Comparison of ENCODE assay signal across 11 cellular contexts in the genomic region with DNA sequence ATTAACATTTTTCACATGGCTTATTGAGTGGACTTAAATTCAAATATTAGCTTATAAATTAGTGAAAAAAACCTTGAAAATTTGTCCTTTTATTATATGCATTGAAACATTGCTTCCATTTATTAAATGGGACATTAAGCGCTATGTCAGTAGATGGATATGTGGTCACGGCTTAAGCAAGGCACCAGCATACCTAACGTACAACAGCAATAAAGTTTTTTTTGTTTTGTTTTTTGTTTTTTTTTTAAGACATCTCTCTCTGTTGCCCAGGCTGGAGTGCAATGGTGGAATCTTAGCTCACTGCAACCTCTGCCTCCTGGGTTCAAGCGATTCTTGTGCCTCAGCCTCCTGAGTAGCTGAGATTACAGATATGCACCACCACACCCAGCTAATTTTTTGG.
"Had no signal": no experiment of that assay in that cellular context is flagged by ENCODE, and none has a peak within 500 bp of the region (broad histone marks: within the 10 kb centered on the region; RNA-seq: fewer than 3 reads in every experiment).

No MANE protein-coding gene starts in this region.

- ATAC-seq: GM23338, HCT116 had no signal

- H3K9me3 ChIP-seq: HAP-1 had no signal

- H3K4me3 ChIP-seq: GM23248, GM23338, HAP-1 had no signal

- H3K4me2 ChIP-seq: GM23338 had no signal

- H2AFZ ChIP-seq: GM23248, GM23338 had no signal

- H3K27ac ChIP-seq: GM23248 had no signal

- DNase-seq: GM23248, GOT3, H7, H9, HCEC 1CT, HFFc6 had no signal

- FAIRE-seq: H1, H54 had no signal

- H3K4me1 ChIP-seq: HAP-1 had no signal

- H3K9ac ChIP-seq: GM23248 had no signal
